ENCODE assay signal across 19 cellular contexts in the genomic region with DNA sequence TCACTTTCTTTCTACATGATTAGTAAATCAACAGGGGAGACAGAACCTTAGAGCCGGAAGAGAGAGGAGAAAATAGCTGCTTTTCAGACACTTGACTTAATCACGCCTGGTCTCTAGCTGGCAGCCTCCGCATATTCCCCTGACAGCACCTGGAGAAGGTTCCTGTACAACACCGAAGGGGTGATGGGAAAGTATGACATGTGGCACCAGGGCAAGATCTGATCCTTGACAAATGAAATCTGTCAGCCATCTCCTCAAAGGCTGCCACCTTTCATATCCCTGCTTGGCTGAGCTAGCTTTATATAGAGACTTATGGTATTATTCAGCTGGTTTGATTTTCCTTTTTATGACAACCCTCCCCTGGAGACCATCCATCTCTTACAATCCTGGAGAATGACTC.
"Had no signal": no experiment of that assay in that cellular context is flagged by ENCODE, and none has a peak within 500 bp of the region (broad histone marks: within the 10 kb centered on the region; RNA-seq: fewer than 3 reads in every experiment).

No MANE protein-coding gene starts in this region.

- H3K4me3 ChIP-seq: SJSA1 had no signal

- H3K36me3 ChIP-seq: SJSA1 had no signal

- H3K4me1 ChIP-seq: SJSA1 had no signal

- H3K27ac ChIP-seq: HL-60, SJSA1 had no signal

- DNase-seq: KBM-7, MV-4-11, NCI-H1048, NCI-H1105, NCI-H1417, NCI-H146, NCI-H1694 treated with DMSO at 0.1 percent for 48 hours, NCI-H1930, NCI-H2081, NCI-H345, NCI-H446 treated with DMSO at 0.1 percent for 48 hours, NCI-H510A treated with DMSO at 0.1 percent for 48 hours, NCI-H526, NCI-H82, Right ventricle myocardium superior, RPMI8226, SIG-M5 had no signal

- H3K27me3 ChIP-seq: SJSA1 had no signal
